In the genomic region with DNA sequence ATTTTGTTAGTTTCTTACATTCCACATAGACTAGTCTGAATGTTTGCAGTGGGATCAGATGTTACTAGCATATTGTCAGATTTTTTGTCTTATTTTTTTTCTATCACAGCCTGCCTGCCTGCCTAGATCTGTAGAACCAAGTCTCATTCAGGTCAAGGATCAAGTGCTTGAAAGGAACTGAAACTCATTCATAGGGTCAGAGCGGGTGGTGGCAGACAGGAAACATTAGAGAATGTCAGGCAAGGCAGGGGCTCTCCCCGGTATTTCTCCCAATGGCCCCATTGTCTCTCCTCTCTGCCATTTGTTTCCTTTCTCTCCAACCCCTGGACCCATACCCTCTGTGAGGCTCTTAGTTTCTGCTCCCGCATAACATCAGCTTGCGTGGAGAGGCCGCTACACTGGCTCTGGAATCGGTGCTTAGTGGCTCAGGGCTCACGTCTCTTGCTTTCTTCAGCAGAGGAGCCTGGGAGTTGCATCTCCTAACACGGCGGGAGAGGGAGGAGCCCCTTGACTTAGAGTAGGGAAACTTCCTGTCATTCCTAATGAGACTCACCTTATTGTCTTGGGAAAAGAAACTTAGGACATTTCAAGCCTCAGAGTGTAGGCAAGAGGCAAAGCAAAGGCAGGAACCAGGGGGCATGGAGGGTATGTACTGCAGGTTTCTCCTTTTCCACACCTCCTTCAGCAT, we compare ENCODE assay signal across 1 cellular context.
TF ChIP-seq lines count a peak whose summit lies in the region.

No MANE protein-coding gene starts in this region.

TF ChIP-seq in HepG2, 621 proteins besides CTCF, POLR2A, EP300 and RAD21 (continued from another document):
- TF ChIP-seq, protein P1, sequence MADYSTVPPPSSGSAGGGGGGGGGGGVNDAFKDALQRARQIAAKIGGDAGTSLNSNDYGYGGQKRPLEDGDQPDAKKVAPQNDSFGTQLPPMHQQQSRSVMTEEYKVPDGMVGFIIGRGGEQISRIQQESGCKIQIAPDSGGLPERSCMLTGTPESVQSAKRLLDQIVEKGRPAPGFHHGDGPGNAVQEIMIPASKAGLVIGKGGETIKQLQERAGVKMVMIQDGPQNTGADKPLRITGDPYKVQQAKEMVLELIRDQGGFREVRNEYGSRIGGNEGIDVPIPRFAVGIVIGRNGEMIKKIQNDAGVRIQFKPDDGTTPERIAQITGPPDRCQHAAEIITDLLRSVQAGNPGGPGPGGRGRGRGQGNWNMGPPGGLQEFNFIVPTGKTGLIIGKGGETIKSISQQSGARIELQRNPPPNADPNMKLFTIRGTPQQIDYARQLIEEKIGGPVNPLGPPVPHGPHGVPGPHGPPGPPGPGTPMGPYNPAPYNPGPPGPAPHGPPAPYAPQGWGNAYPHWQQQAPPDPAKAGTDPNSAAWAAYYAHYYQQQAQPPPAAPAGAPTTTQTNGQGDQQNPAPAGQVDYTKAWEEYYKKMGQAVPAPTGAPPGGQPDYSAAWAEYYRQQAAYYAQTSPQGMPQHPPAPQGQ (CRISPR knock-in tag; IDR thresholded peaks at IDR 0.05; ENCODE audit: borderline replicate concordance), result no peak
